1 cellular context compared by ENCODE assay signal in the genomic region with DNA sequence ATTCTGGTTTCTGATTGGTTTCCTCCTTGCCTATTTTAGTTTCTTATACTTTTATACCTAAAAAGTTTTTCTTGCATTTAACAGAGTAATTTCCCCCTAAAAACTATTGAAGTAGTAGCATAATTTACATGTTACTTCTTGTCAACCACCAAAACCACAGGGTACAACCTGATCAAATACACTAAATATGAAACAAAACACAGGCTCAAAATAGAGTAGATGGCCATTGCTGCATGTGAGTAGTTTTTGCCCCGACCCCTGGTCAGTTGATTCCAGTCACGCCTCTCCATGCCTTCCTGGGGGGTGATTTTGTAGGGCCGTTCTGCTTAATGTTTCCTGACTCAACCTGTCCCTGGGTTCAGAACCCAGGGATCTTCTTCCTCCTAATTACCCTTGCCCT.
TF ChIP-seq lines count a peak whose summit lies in the region.

No MANE protein-coding gene starts in this region.

TF ChIP-seq in WTC11, 78 proteins besides CTCF, POLR2A, EP300 and RAD21 (continued from another document):
- TF ChIP-seq, protein P1, sequence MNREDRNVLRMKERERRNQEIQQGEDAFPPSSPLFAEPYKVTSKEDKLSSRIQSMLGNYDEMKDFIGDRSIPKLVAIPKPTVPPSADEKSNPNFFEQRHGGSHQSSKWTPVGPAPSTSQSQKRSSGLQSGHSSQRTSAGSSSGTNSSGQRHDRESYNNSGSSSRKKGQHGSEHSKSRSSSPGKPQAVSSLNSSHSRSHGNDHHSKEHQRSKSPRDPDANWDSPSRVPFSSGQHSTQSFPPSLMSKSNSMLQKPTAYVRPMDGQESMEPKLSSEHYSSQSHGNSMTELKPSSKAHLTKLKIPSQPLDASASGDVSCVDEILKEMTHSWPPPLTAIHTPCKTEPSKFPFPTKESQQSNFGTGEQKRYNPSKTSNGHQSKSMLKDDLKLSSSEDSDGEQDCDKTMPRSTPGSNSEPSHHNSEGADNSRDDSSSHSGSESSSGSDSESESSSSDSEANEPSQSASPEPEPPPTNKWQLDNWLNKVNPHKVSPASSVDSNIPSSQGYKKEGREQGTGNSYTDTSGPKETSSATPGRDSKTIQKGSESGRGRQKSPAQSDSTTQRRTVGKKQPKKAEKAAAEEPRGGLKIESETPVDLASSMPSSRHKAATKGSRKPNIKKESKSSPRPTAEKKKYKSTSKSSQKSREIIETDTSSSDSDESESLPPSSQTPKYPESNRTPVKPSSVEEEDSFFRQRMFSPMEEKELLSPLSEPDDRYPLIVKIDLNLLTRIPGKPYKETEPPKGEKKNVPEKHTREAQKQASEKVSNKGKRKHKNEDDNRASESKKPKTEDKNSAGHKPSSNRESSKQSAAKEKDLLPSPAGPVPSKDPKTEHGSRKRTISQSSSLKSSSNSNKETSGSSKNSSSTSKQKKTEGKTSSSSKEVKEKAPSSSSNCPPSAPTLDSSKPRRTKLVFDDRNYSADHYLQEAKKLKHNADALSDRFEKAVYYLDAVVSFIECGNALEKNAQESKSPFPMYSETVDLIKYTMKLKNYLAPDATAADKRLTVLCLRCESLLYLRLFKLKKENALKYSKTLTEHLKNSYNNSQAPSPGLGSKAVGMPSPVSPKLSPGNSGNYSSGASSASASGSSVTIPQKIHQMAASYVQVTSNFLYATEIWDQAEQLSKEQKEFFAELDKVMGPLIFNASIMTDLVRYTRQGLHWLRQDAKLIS (CRISPR knock-in tag; IDR thresholded peaks at IDR 0.05; ENCODE audit: borderline replicate concordance), result no peak
- TF ChIP-seq, protein P2, sequence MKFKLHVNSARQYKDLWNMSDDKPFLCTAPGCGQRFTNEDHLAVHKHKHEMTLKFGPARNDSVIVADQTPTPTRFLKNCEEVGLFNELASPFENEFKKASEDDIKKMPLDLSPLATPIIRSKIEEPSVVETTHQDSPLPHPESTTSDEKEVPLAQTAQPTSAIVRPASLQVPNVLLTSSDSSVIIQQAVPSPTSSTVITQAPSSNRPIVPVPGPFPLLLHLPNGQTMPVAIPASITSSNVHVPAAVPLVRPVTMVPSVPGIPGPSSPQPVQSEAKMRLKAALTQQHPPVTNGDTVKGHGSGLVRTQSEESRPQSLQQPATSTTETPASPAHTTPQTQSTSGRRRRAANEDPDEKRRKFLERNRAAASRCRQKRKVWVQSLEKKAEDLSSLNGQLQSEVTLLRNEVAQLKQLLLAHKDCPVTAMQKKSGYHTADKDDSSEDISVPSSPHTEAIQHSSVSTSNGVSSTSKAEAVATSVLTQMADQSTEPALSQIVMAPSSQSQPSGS (CRISPR knock-in tag; IDR thresholded peaks at IDR 0.05; ENCODE audit: borderline replicate concordance, low read depth), result no peak
- TF ChIP-seq KAT7 (CRISPR knock-in tag; IDR thresholded peaks at IDR 0.05; ENCODE audit: borderline replicate concordance) (no peak), EMX1 (CRISPR knock-in tag; IDR thresholded peaks at IDR 0.05) (no peak), ZNF263 (CRISPR knock-in tag; IDR thresholded peaks at IDR 0.05; ENCODE audit: low read depth) (no peak)
- TF ChIP-seq, protein P3, sequence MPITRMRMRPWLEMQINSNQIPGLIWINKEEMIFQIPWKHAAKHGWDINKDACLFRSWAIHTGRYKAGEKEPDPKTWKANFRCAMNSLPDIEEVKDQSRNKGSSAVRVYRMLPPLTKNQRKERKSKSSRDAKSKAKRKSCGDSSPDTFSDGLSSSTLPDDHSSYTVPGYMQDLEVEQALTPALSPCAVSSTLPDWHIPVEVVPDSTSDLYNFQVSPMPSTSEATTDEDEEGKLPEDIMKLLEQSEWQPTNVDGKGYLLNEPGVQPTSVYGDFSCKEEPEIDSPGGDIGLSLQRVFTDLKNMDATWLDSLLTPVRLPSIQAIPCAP (CRISPR knock-in tag; IDR thresholded peaks at IDR 0.05), result no peak
- TF ChIP-seq, protein P4, sequence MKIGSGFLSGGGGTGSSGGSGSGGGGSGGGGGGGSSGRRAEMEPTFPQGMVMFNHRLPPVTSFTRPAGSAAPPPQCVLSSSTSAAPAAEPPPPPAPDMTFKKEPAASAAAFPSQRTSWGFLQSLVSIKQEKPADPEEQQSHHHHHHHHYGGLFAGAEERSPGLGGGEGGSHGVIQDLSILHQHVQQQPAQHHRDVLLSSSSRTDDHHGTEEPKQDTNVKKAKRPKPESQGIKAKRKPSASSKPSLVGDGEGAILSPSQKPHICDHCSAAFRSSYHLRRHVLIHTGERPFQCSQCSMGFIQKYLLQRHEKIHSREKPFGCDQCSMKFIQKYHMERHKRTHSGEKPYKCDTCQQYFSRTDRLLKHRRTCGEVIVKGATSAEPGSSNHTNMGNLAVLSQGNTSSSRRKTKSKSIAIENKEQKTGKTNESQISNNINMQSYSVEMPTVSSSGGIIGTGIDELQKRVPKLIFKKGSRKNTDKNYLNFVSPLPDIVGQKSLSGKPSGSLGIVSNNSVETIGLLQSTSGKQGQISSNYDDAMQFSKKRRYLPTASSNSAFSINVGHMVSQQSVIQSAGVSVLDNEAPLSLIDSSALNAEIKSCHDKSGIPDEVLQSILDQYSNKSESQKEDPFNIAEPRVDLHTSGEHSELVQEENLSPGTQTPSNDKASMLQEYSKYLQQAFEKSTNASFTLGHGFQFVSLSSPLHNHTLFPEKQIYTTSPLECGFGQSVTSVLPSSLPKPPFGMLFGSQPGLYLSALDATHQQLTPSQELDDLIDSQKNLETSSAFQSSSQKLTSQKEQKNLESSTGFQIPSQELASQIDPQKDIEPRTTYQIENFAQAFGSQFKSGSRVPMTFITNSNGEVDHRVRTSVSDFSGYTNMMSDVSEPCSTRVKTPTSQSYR (CRISPR knock-in tag; IDR thresholded peaks at IDR 0.05), result no peak
